21 cellular contexts compared by ENCODE assay signal in the genomic region with DNA sequence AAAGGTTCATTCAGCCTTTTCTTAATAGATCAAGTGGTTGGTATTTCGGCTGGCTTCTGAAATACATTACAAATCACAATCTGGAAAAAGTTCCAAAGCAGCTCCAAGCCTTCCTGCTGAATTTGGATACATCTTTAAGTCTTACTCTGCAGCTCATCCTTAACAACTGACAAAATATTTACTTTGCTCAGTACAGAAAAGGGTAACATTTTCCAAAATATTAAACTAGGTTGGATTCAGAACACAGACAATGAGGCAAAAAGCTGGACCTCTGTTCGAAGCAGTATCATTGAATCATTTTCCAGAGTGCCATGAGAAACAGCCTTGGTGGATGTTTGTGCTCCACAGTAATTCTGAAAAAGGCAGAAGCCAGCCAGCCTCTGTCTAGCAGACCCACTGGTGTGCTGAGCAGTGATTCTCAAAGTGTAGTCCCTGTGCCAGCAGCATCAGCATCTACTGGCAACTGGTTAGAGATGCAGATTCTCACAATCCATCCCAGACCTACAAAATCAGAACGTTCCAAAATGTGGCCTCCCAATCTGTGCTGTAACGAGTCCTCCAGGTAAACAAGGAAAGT.
DNase-seq lines count a peak whose midpoint lies in the region; ATAC-seq and TF ChIP-seq lines count a peak whose summit lies in the region.
"Had no signal": no experiment of that assay in that cellular context is flagged by ENCODE, and none has a peak within 500 bp of the region (broad histone marks: within the 10 kb centered on the region; RNA-seq: fewer than 3 reads in every experiment).

No MANE protein-coding gene starts in this region.

- no peak overlapping the region for H2AFZ ChIP-seq in PC-3 (ENCODE audit: low read length)

- no peaks in the 10 kb centered on the region for H3F3A ChIP-seq in PC-3 (ENCODE audit: low read length, unreplicated experiment)

- DNase-seq in right atrium auricular region (ENCODE audit: low spot score) (no peak), transverse colon (no peak), PC-3 (no peak), ascending aorta (ENCODE audit: low spot score in 2 of 2) (no peak)
- DNase-seq: activated B cell treated with CpG ODN at 0.5 μM for 24 hours; activated CD4-positive, alpha-beta T cell treated with anti-CD3 and anti-CD28 coated beads, Interleukin-2, amount 50 U/mL, for 4 hours; activated CD8-positive, alpha-beta memory T cell treated with anti-CD3 and anti-CD28 coated beads, Interleukin-2, amount 50 U/mL, for 48 hours; activated naive CD8-positive, alpha-beta T cell treated with anti-CD3 and anti-CD28 coated beads, Interleukin-2, amount 50 U/mL, for 24 hours; naive B cell; NCI-H146; NCI-H748 treated with DMSO at 0.1 percent for 48 hours; nucleus accumbens; retina; stimulated activated CD4-positive, alpha-beta T cell treated with anti-CD3 and anti-CD28 coated beads, Interleukin-15, amount 100 ng/mL, for 24 hours; T1000 had no signal

- ATAC-seq in PC-3 (no peak), HG03097 (IDR thresholded peaks at IDR 0.05; ENCODE audit: low FRiP score, unreplicated experiment) (no peak)
- ATAC-seq: activated naive CD8-positive, alpha-beta T cell treated with anti-CD3 and anti-CD28 coated beads, Interleukin-2, amount 50 U/mL, for 24 hours; HCT116; K562 had no signal

- no peak overlapping the region for H3K4me2 ChIP-seq in PC-3 (ENCODE audit: low read length)

- TF ChIP-seq CTCF in right atrium auricular region (IDR thresholded peaks at IDR 0.05) = no peak
- no peak for TF ChIP-seq CTCF in transverse colon (IDR thresholded peaks at IDR 0.05)
- no peak for TF ChIP-seq CTCF in PC-3 (conservative IDR thresholded peaks at IDR 0.05; ENCODE audit: low read depth, low read length)
- no peak for TF ChIP-seq CTCF in ascending aorta (IDR thresholded peaks at IDR 0.05)

- no peaks in the 10 kb centered on the region for H3K9me3 ChIP-seq in esophagus (ENCODE audit: control insufficient read depth in 2 of 2, insufficient read depth in 1 of 2, low read depth in 1 of 2, low read length in 1 of 2)
- no peaks in the 10 kb centered on the region for H3K9me3 ChIP-seq in right atrium auricular region
- H3K9me3 ChIP-seq in muscle layer of duodenum (ENCODE audit: control insufficient read depth in 1 of 2, low read length in 2 of 2) = no peaks in the 10 kb centered on the region
- H3K9me3 ChIP-seq in transverse colon = no peaks in the 10 kb centered on the region
- H3K9me3 ChIP-seq in PC-3 (ENCODE audit: low read length) = no peaks in the 10 kb centered on the region
- no peaks in the 10 kb centered on the region for H3K9me3 ChIP-seq in ascending aorta
- H3K9me3 ChIP-seq: breast epithelium had no signal

- no peak for TF ChIP-seq POLR2A in transverse colon (IDR thresholded peaks at IDR 0.05)

- no peaks in the 10 kb centered on the region for H3K79me2 ChIP-seq in PC-3 (ENCODE audit: low read length)

- no peaks in the 10 kb centered on the region for H4K20me1 ChIP-seq in PC-3 (ENCODE audit: low read length)

- in situ Hi-C loops in transverse colon (cut with MboI; ENCODE audit: low pct_ligation_motif_present in 1 of 4, low pct_unique_long_range_greater_than_20kb in 1 of 4, low sequenced_read_pairs in 3 of 4) = no loop called here

- peak overlapping the region; percentile 53 to 60 for H3K27ac ChIP-seq in esophagus (ENCODE audit: low read depth in 2 of 2, low read length in 1 of 2)
- H3K27ac ChIP-seq in right atrium auricular region = peak overlapping the region; percentile 58 to 70
- peak overlapping the region; percentile 42 for H3K27ac ChIP-seq in muscle layer of duodenum (ENCODE audit: low read length)
- H3K27ac ChIP-seq in transverse colon = peak overlapping the region; percentile 7 to 41 (median 32)
- H3K27ac ChIP-seq in PC-3 (ENCODE audit: low read length) = no peak overlapping the region
- no peak overlapping the region for H3K27ac ChIP-seq in ascending aorta

- 46 to 53% methylated on average over 4 of the region's 4 CpGs for WGBS in esophagus, 2 donors
- 43 to 60% methylated on average over 1 to 4 of the region's 4 CpGs for WGBS in transverse colon (ENCODE audit: low coverage in 1 of 2), 2 donors

- intact Hi-C loops in transverse colon (cut with DNase I; ENCODE audit: low total_unique reads) = no loop called here
- intact Hi-C loops in PC-3 (cut with micrococcal nuclease) = no loop called here
- intact Hi-C loops in ascending aorta (cut with DNase I) = no loop called here

- H3K27me3 ChIP-seq in esophagus (ENCODE audit: control insufficient read depth in 1 of 2, insufficient read depth in 2 of 2, low read length in 2 of 2) (no peaks in the 10 kb centered on the region), right atrium auricular region (no peaks in the 10 kb centered on the region), muscle layer of duodenum (ENCODE audit: low read depth, low read length) (no peaks in the 10 kb centered on the region), transverse colon (no peaks in the 10 kb centered on the region), PC-3 (ENCODE audit: low read length) (no peaks in the 10 kb centered on the region), ascending aorta (no peaks in the 10 kb centered on the region)
- H3K27me3 ChIP-seq: breast epithelium had no signal

- CTCF ChIA-PET in PC-3 (lab: Charles Lee) = no interaction called here

- no peaks in the 10 kb centered on the region for H3K9me2 ChIP-seq in PC-3 (replicated peaks; ENCODE audit: low read length)

- no peaks in the 10 kb centered on the region for H3K36me3 ChIP-seq in esophagus (ENCODE audit: control insufficient read depth in 2 of 2, insufficient read depth in 2 of 2, low read length in 1 of 2)
- H3K36me3 ChIP-seq in right atrium auricular region = no peaks in the 10 kb centered on the region
- H3K36me3 ChIP-seq in muscle layer of duodenum (ENCODE audit: control insufficient read depth in 1 of 2, insufficient read depth in 2 of 2, low read length in 2 of 2) = no peaks in the 10 kb centered on the region
- no peaks in the 10 kb centered on the region for H3K36me3 ChIP-seq in transverse colon
- no peaks in the 10 kb centered on the region for H3K36me3 ChIP-seq in PC-3 (ENCODE audit: low read depth, low read length)
- H3K36me3 ChIP-seq in ascending aorta = no peaks in the 10 kb centered on the region
- H3K36me3 ChIP-seq: breast epithelium had no signal

- POLR2A ChIA-PET in PC-3 (lab: Charles Lee; ENCODE audit: unreplicated experiment) = no interaction called here

- no peak overlapping the region for H3K4me3 ChIP-seq in esophagus (ENCODE audit: low read depth in 1 of 2, low read length in 2 of 2)
- H3K4me3 ChIP-seq in right atrium auricular region = no peak overlapping the region
- no peak overlapping the region for H3K4me3 ChIP-seq in muscle layer of duodenum (ENCODE audit: low read depth in 1 of 2, low read length in 2 of 2)
- no peak overlapping the region for H3K4me3 ChIP-seq in transverse colon
- no peak overlapping the region for H3K4me3 ChIP-seq in PC-3 (ENCODE audit: low read length)
- H3K4me3 ChIP-seq in ascending aorta = no peak overlapping the region
- H3K4me3 ChIP-seq: breast epithelium, K562 had no signal

- H3K9ac ChIP-seq in PC-3 (ENCODE audit: low read length) = no peak overlapping the region

- BruUV-seq in PC-3 (replicated peaks; lab: Mats Ljungman, UMichigan) = no TSS peak

- H3K4me1 ChIP-seq in esophagus (ENCODE audit: control insufficient read depth in 2 of 2, insufficient read depth in 2 of 2, low read length in 1 of 2) = peaks cover 0 to 2% of the 10 kb centered on the region in 2 donors
- peaks cover 0 to 36% of the 10 kb centered on the region in 2 donors for H3K4me1 ChIP-seq in right atrium auricular region
- H3K4me1 ChIP-seq in muscle layer of duodenum (ENCODE audit: control insufficient read depth in 1 of 2, insufficient read depth in 2 of 2, low read length in 2 of 2) = peaks cover 6 to 32% of the 10 kb centered on the region in 2 donors
- H3K4me1 ChIP-seq in transverse colon = peaks cover 0 to 23% (median 0%) of the 10 kb centered on the region in 4 donors
- peaks cover 5% of the 10 kb centered on the region for H3K4me1 ChIP-seq in PC-3 (ENCODE audit: insufficient read depth, low read length)
- peaks cover 0 to 5% of the 10 kb centered on the region in 2 donors for H3K4me1 ChIP-seq in ascending aorta
- H3K4me1 ChIP-seq: breast epithelium had no signal

- no peak for TF ChIP-seq EP300 in transverse colon (IDR thresholded peaks at IDR 0.05; ENCODE audit: low read depth)

Comparison
In these comparisons a context has a peak if more than half of its experiments do, and no peak if none do; other contexts are left out.
1. H3K27ac ChIP-seq: peak in esophagus (2 of 2), right atrium auricular region (2 of 2), muscle layer of duodenum (single experiment) and transverse colon (4 of 4); none in PC-3 (single experiment) and ascending aorta (0 of 2).